10 cellular contexts compared by ENCODE assay signal in the genomic region with DNA sequence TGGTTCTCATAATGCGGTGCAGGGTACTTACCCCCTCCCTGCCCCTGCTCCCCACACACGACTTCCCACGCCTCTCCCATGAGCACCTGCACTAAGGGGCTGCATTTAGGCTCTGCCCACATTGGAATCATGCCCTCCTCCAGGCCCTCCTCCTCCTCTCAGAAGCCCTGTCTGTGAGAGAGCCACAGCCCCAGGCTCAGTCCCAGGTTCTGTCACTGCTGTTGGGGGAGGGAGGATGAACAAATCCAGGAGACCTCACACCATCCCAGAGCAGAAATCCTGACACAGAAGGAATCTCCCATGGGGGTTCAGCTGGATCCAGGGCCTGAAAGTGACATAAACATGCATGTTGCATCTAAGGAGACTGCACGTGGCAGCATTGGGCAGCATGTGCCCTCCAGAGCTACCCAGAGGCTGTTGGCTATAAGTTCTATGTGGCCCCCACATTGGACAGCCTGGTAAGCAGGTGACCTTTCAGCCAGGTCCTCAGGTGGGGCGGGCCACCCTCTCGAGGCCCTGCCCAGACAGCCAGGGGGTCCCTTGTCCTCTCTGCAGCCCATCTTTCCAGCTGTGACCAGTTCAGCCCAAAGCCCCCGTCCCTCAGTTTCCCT. TPM values are rescaled to one million over a fixed set of nuclear protein-coding genes. Genes with fewer than 3 reads are reported as not detected.
DNase-seq lines count a peak whose midpoint lies in the region; ATAC-seq and TF ChIP-seq lines count a peak whose summit lies in the region.
"Had no signal": no experiment of that assay in that cellular context is flagged by ENCODE, and none has a peak within 500 bp of the region (broad histone marks: within the 10 kb centered on the region; RNA-seq: fewer than 3 reads in every experiment).

No MANE protein-coding gene starts in this region.

- peak overlapping the region; percentile 30 for H3K23ac ChIP-seq in neuronal stem cell (ENCODE audit: low read depth, low read length, poor library complexity)

- H3K36me3 Mint-ChIP-seq in central memory CD8-positive, alpha-beta T cell (ENCODE audit: insufficient read depth): peaks cover 7% of the 10 kb centered on the region
- H3K36me3 Mint-ChIP-seq in osteocyte (ENCODE audit: unreplicated experiment): no peaks in the 10 kb centered on the region

- H4K91ac ChIP-seq in neuronal stem cell (ENCODE audit: low read depth, low read length, poor library complexity): no peak overlapping the region

- no peaks in the 10 kb centered on the region for H3K36me3 ChIP-seq in BLaER1
- H3K36me3 ChIP-seq in HEK293 (ENCODE audit: control insufficient read depth in 2 of 2, insufficient read depth in 1 of 2, low read length in 2 of 2): peaks cover 0 to 10% of the 10 kb centered on the region in 2 experiments; a peak in 2 of 3 replicates
- H3K36me3 ChIP-seq in neuronal stem cell (replicated peaks in 1 of 2; ENCODE audit: control insufficient read depth in 2 of 2, insufficient read depth in 2 of 2, low read length in 2 of 2): peaks cover 8 to 20% of the 10 kb centered on the region in 2 donors
- peaks cover 15% of the 10 kb centered on the region for H3K36me3 ChIP-seq in HAP-1 (replicated peaks)
- H3K36me3 ChIP-seq: right atrium auricular region had no signal

- H3K27ac Mint-ChIP-seq in central memory CD8-positive, alpha-beta T cell (ENCODE audit: low read depth): peak overlapping the region; percentile 89
- no peak overlapping the region for H3K27ac Mint-ChIP-seq in osteocyte (ENCODE audit: unreplicated experiment)
- H3K27ac Mint-ChIP-seq: activated CD4-positive, alpha-beta memory T cell treated with anti-CD3 and anti-CD28 coated beads for 36 hours had no signal

- H3K4me1 ChIP-seq in BLaER1 (peaks cover 81% of the 10 kb centered on the region), HEK293 (ENCODE audit: control insufficient read depth, insufficient read depth, low read length) (no peaks in the 10 kb centered on the region), neuronal stem cell (ENCODE audit: control insufficient read depth in 2 of 2, insufficient read depth in 1 of 2, low read depth in 1 of 2, low read length in 2 of 2) (peaks cover 16 to 17% of the 10 kb centered on the region in 2 donors), HAP-1 (peaks cover 19% of the 10 kb centered on the region)

- H3K4ac ChIP-seq in neuronal stem cell (ENCODE audit: low read length): no peak overlapping the region

- no peak overlapping the region for H2BK15ac ChIP-seq in neuronal stem cell (ENCODE audit: low read length)

- H3K9me3 Mint-ChIP-seq in central memory CD8-positive, alpha-beta T cell: no peaks in the 10 kb centered on the region
- H3K9me3 Mint-ChIP-seq in osteocyte (ENCODE audit: unreplicated experiment): no peaks in the 10 kb centered on the region
- H3K9me3 Mint-ChIP-seq: activated CD4-positive, alpha-beta memory T cell treated with anti-CD3 and anti-CD28 coated beads for 36 hours had no signal

- no peak overlapping the region for H3K18ac ChIP-seq in neuronal stem cell (ENCODE audit: low read length)

- peaks cover 37% of the 10 kb centered on the region for H3K4me1 Mint-ChIP-seq in central memory CD8-positive, alpha-beta T cell
- H3K4me1 Mint-ChIP-seq in osteocyte (ENCODE audit: unreplicated experiment): no peaks in the 10 kb centered on the region

- no peaks in the 10 kb centered on the region for H3K9me3 ChIP-seq in BLaER1
- H3K9me3 ChIP-seq in HEK293 (ENCODE audit: control insufficient read depth, insufficient read depth, low read depth, low read length): no peaks in the 10 kb centered on the region
- H3K9me3 ChIP-seq in neuronal stem cell (replicated peaks in 1 of 2; ENCODE audit: control insufficient read depth in 2 of 2, insufficient read depth in 1 of 2, low read depth in 1 of 2, low read length in 2 of 2): no peaks in the 10 kb centered on the region
- no peaks in the 10 kb centered on the region for H3K9me3 ChIP-seq in HAP-1
- H3K9me3 ChIP-seq: right atrium auricular region had no signal

- POLR2A ChIA-PET in HEK293 (lab: Yijun Ruan, JAX): no interaction called here

- ATAC-seq in central memory CD8-positive, alpha-beta T cell (replicated peaks; ENCODE audit: extremely low read depth, poor library complexity, severe bottlenecking): no peak
- no peak for ATAC-seq in HG03520 (IDR thresholded peaks at IDR 0.05; ENCODE audit: unreplicated experiment)

- H3K4me3 ChIP-seq in BLaER1 (no peak overlapping the region), HEK293 (ENCODE audit: low read depth, low read length) (no peak overlapping the region), neuronal stem cell (ENCODE audit: low read length in 2 of 2) (no peak overlapping the region), HAP-1 (no peak overlapping the region)
- H3K4me3 ChIP-seq: right atrium auricular region had no signal

- no peak overlapping the region for H3K4me3 Mint-ChIP-seq in central memory CD8-positive, alpha-beta T cell
- H3K4me3 Mint-ChIP-seq in osteocyte (ENCODE audit: unreplicated experiment): no peak overlapping the region
- H3K4me3 Mint-ChIP-seq: activated CD4-positive, alpha-beta memory T cell treated with anti-CD3 and anti-CD28 coated beads for 36 hours had no signal

- H3K27me3 ChIP-seq in BLaER1: no peaks in the 10 kb centered on the region
- no peaks in the 10 kb centered on the region for H3K27me3 ChIP-seq in neuronal stem cell (ENCODE audit: control insufficient read depth in 3 of 3, insufficient read depth in 3 of 3, low read depth in 1 of 3, low read length in 3 of 3)
- H3K27me3 ChIP-seq in HAP-1 (ENCODE audit: low read depth): no peaks in the 10 kb centered on the region
- H3K27me3 ChIP-seq: right atrium auricular region had no signal

- H2BK5ac ChIP-seq in neuronal stem cell (ENCODE audit: low read length): peak overlapping the region; percentile 1

- H2AK5ac ChIP-seq in neuronal stem cell (ENCODE audit: low read depth, low read length): peak overlapping the region; percentile 41

- H4K20me1 ChIP-seq in BLaER1: peaks cover 23% of the 10 kb centered on the region

- no peak for DNase-seq in central memory CD8-positive, alpha-beta T cell (ENCODE audit: low spot score in 2 of 2)
- DNase-seq in neuronal stem cell (ENCODE audit: low spot score) (no peak), HAP-1 (ENCODE audit: low spot score in 2 of 2) (no peak), osteocyte (ENCODE audit: extremely low spot score, unreplicated experiment) (no peak), SKM-1 (lab: John Stamatoyannopoulos, UW; ENCODE audit: unreplicated experiment) (no peak)

- no peak overlapping the region for H3K9ac ChIP-seq in BLaER1
- H3K9ac ChIP-seq in neuronal stem cell (ENCODE audit: low read depth, low read length, poor library complexity): peak overlapping the region; percentile 47

- TF ChIP-seq CTCF in HEK293 (tag by site-specific recombination; IDR thresholded peaks at IDR 0.05) (no peak), osteocyte (IDR thresholded peaks at IDR 0.05) (no peak)

- H2AFZ ChIP-seq in neuronal stem cell (ENCODE audit: low read length): no peak overlapping the region

- peak overlapping the region; percentile 71 for H3K4me2 ChIP-seq in BLaER1
- no peak overlapping the region for H3K4me2 ChIP-seq in neuronal stem cell (ENCODE audit: insufficient read depth, low read length, poor library complexity, severe bottlenecking)

- H3K27me3 Mint-ChIP-seq in central memory CD8-positive, alpha-beta T cell: no peaks in the 10 kb centered on the region
- no peaks in the 10 kb centered on the region for H3K27me3 Mint-ChIP-seq in osteocyte (ENCODE audit: unreplicated experiment)
- H3K27me3 Mint-ChIP-seq: activated CD4-positive, alpha-beta memory T cell treated with anti-CD3 and anti-CD28 coated beads for 36 hours had no signal

- in situ Hi-C loops in HAP-1 (cut with MboI; ENCODE audit: low sequenced_read_pairs): no loop called here

- H3K27ac ChIP-seq in BLaER1: peak overlapping the region; percentile 49; the same call in 1 of the 2 replicates
- 0 out of 2 replicates have a peak overlapping the region, but pooled peaks have one; percentile 33 for H3K27ac ChIP-seq in HEK293 (ENCODE audit: extremely low read depth, low read depth, low read length)
- no peak overlapping the region for H3K27ac ChIP-seq in neuronal stem cell (replicated peaks; ENCODE audit: low read length)

- no peak overlapping the region for H3K14ac ChIP-seq in neuronal stem cell (ENCODE audit: low read length)

- H4K8ac ChIP-seq in neuronal stem cell (ENCODE audit: low read depth, low read length): no peak overlapping the region

- H2BK12ac ChIP-seq in neuronal stem cell (ENCODE audit: low read length): no peak overlapping the region

- WGBS in neuronal stem cell (ENCODE audit: extremely low coverage in 2 of 2, insufficient read length in 2 of 2, insufficient replicate concordance in 1 of 2), 2 donors: no CpG with 5 or more reads among the region's 7 CpGs

- no peak overlapping the region for H2BK120ac ChIP-seq in neuronal stem cell (ENCODE audit: low read depth, low read length)

- CTCF ChIA-PET in HEK293 (lab: Yijun Ruan, JAX): interaction anchor here (0.6 to 1.1 kb wide), 3 partner anchors 36 to 241 kb away, joined by 3 to 4 read pairs (median 3); partner anchors contain the start of gene MEPCE

- no peaks in the 10 kb centered on the region for H3K79me1 ChIP-seq in neuronal stem cell (ENCODE audit: low read depth, low read length)

TF ChIP-seq in HEK293, 187 proteins besides CTCF, POLR2A, EP300 and RAD21 (continues in another document):
- TF ChIP-seq ZNF514 (tag by site-specific recombination; IDR thresholded peaks at IDR 0.05) (no peak), ZNF558 (tag by site-specific recombination; IDR thresholded peaks at IDR 0.05) (no peak), ZFHX2 (tag by site-specific recombination; conservative IDR thresholded peaks at IDR 0.05) (peak; percentile 94), ZNF37A (tag by site-specific recombination; IDR thresholded peaks at IDR 0.05) (no peak), ZNF239 (tag by site-specific recombination; IDR thresholded peaks at IDR 0.05) (no peak), ZNF354C (tag by site-specific recombination; IDR thresholded peaks at IDR 0.05; ENCODE audit: borderline replicate concordance, low read depth) (no peak), SP2 (tag by site-specific recombination; IDR thresholded peaks at IDR 0.05) (peak; percentile 25; the same call in 1 of the 2 replicates), ZNF707 (tag by site-specific recombination; IDR thresholded peaks at IDR 0.05) (no peak), KLF9 (tag by site-specific recombination; IDR thresholded peaks at IDR 0.05; ENCODE audit: low read depth) (no peak), ZNF10 (tag by site-specific recombination; IDR thresholded peaks at IDR 0.05) (no peak), ZNF23 (tag by site-specific recombination; IDR thresholded peaks at IDR 0.05; ENCODE audit: borderline replicate concordance) (no peak)

RNA-seq across cellular contexts. Expression of gene PILRA, which starts 1.6 kb away (rescaled TPM):
- 4.9 TPM for polyA plus RNA-seq in neuronal stem cell (2013, experiment 1 of 2)
- polyA plus RNA-seq in neuronal stem cell (2013, experiment 2 of 2): 5.1 TPM
- 1.8 and 2.5 TPM in 2 replicates for total RNA-seq in osteocyte

RNA-seq across cellular contexts. Expression of gene PILRB, which starts 13.7 kb away (rescaled TPM):
- polyA plus RNA-seq in neuronal stem cell (2013, experiment 1 of 2): 19.3 TPM
- 18.7 TPM for polyA plus RNA-seq in neuronal stem cell (2013, experiment 2 of 2)
- 31.7 and 38.7 TPM in 2 replicates for total RNA-seq in osteocyte

RNA-seq across cellular contexts. Expression of gene ZCWPW1, which starts 56.8 kb away (rescaled TPM):
- 2.3 TPM for polyA plus RNA-seq in neuronal stem cell (2013, experiment 1 of 2)
- 2.5 TPM for polyA plus RNA-seq in neuronal stem cell (2013, experiment 2 of 2)
- total RNA-seq in osteocyte: 4.4 and 5.0 TPM in 2 replicates

RNA-seq across cellular contexts. Expression of gene MEPCE, which starts 58.0 kb away (rescaled TPM):
- 17.9 TPM for polyA plus RNA-seq in neuronal stem cell (2013, experiment 1 of 2)
- polyA plus RNA-seq in neuronal stem cell (2013, experiment 2 of 2): 17.2 TPM
- 50.0 and 50.1 TPM in 2 replicates for total RNA-seq in osteocyte
